Comparison of ENCODE assay signal across 8 cellular contexts in the genomic region with DNA sequence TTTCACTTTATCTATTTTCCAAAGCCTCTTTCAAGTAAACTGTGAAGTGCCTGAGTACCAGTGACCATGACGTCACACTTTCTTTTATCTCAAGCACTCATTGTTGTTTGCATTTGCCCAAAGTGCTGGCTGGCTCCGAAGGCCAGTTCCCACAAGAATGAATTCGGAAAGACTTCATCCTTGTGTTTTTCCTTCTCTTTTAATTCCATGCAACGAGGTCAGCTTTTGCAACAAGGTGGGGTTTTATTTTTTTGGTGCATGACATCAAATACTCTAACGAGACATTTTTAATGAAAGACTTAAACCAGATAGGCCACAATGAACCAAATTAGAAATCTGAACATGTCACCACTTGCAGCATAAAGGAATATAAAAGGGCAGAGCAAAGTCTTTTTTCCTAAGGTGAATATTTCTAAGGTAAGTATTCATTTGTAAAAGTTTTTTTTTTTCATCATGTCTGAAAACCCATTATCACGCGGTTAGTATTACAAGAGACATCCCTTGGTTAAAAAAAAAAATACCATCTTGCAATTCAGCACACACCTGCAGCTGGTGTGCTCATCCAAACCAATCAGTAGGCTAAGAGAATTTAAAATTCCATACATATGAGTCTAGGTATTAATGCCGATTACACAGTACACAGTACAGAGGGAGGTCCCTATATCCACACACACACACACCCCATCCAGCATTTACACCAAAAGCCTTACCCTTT. TPM values are rescaled to one million over a fixed set of nuclear protein-coding genes. Genes with fewer than 3 reads are reported as not detected.
A peak's percentile ranks its signal among the peaks of the same experiment; 100 is the strongest.
DNase-seq lines count a peak whose midpoint lies in the region; ATAC-seq and TF ChIP-seq lines count a peak whose summit lies in the region.

No MANE protein-coding gene starts in this region.

- no CpG with 5 or more reads among the region's 8 CpGs for WGBS in H9 (ENCODE audit: extremely low coverage, insufficient read length, low lambda C conversion rate)

- H3K23ac ChIP-seq in H9 (ENCODE audit: insufficient read length, low read depth, low read length), result no peak overlapping the region

- H3K9me3 Mint-ChIP-seq in H9 (no peaks in the 10 kb centered on the region; a peak in 1 of 5 replicates), T-cell (no peaks in the 10 kb centered on the region)

- H3K27me3 Mint-ChIP-seq in H9 (ENCODE audit: low read depth) (peaks cover 31% of the 10 kb centered on the region), T-cell (no peaks in the 10 kb centered on the region)

- no peaks in the 10 kb centered on the region for H3K79me2 ChIP-seq in H9 (ENCODE audit: insufficient read depth, low read length)

- H4K91ac ChIP-seq in H9 (ENCODE audit: insufficient read length, low read depth, low read length), result no peak overlapping the region

- TF ChIP-seq CTCF in AG10803 (conservative IDR thresholded peaks at IDR 0.05; ENCODE audit: low read length), result no peak
- TF ChIP-seq CTCF in H9 (conservative IDR thresholded peaks at IDR 0.05), result no peak
- no peak for TF ChIP-seq CTCF in fibroblast of the aortic adventitia (IDR thresholded peaks at IDR 0.05; ENCODE audit: insufficient read depth, low read length)

- peak in 1 of 4 experiments; percentile 7 for ATAC-seq in T-cell (replicated peaks in 1 of 4)
- ATAC-seq in HG03439 (IDR thresholded peaks at IDR 0.05; ENCODE audit: unreplicated experiment), result no peak
- no peak for ATAC-seq in GM19397 (IDR thresholded peaks at IDR 0.05; ENCODE audit: unreplicated experiment)

- peaks cover 19% of the 10 kb centered on the region for H3K23me2 ChIP-seq in H9 (ENCODE audit: insufficient read length, low read depth, low read length, poor library complexity, severe bottlenecking)

- H3K9ac ChIP-seq in H9 (ENCODE audit: extremely low read depth, insufficient read length, low read length), result peak overlapping the region; percentile 25

- peaks cover 34 to 39% of the 10 kb centered on the region in 2 experiments for H3K4me1 Mint-ChIP-seq in H9
- peaks cover 45 to 57% (median 46%) of the 10 kb centered on the region in 3 donors for H3K4me1 Mint-ChIP-seq in T-cell

- peak; percentile 56 for DNase-seq in AG10803 (ENCODE audit: low read depth)
- no peak for DNase-seq in H9
- peak in 9 of 34 experiments; percentile 16 to 58 (median 34) for DNase-seq in T-cell
- peak; percentile 86 for DNase-seq in fibroblast of the aortic adventitia (ENCODE audit: low read depth)
- DNase-seq in skeletal muscle cell (ENCODE audit: low read depth), result no peak
- no peak for DNase-seq in NCI-H128 (lab: John Stamatoyannopoulos, UW; ENCODE audit: unreplicated experiment)

- CTCF ChIA-PET in T-cell (lab: Charles Lee), result no interaction called here

- no peak overlapping the region for H2BK120ac ChIP-seq in H9 (ENCODE audit: low read depth, low read length, poor library complexity, severe bottlenecking)

- no peak overlapping the region for H4K5ac ChIP-seq in H9 (ENCODE audit: insufficient read length, low read depth, low read length)

- H3K4ac ChIP-seq in H9 (ENCODE audit: low read depth, low read length), result no peak overlapping the region

- H3K27me3 ChIP-seq in H9 (ENCODE audit: insufficient read depth, low read length), result peaks cover 4% of the 10 kb centered on the region; the same call in 1 of the 2 replicates

- H3K9me3 ChIP-seq in H9 (ENCODE audit: control insufficient read depth, low read depth, low read length), result no peaks in the 10 kb centered on the region

- no peak overlapping the region for H3K14ac ChIP-seq in H9 (ENCODE audit: insufficient read depth, low read length)

- H3K4me3 Mint-ChIP-seq in H9, result peak overlapping the region; percentile 72 to 93
- H3K4me3 Mint-ChIP-seq in T-cell, result peak overlapping the region; percentile 95 to 99 (median 99)

- no peak overlapping the region for H3K27ac ChIP-seq in H9 (ENCODE audit: insufficient read length, low read depth, low read length)

- H3K56ac ChIP-seq in H9 (ENCODE audit: insufficient read length, low read depth, low read length), result no peak overlapping the region

- POLR2A ChIA-PET in T-cell (lab: Charles Lee), result interaction anchor here (0.6 to 2.5 kb wide), 10 partner anchors 40 to 633 kb away, joined by 3 to 23 read pairs (median 4); no protein-coding TSS in a partner anchor

- no peak overlapping the region for H2BK12ac ChIP-seq in H9 (ENCODE audit: insufficient read length, low read depth, low read length)

- no peak overlapping the region for H2AFZ ChIP-seq in H9 (ENCODE audit: low read length)

- H2AK5ac ChIP-seq in H9 (ENCODE audit: insufficient read length, low read length), result no peak overlapping the region

- H3K18ac ChIP-seq in H9 (ENCODE audit: insufficient read length, low read depth, low read length), result no peak overlapping the region

- peak overlapping the region; percentile 97 for H3K4me3 ChIP-seq in AG10803 (ENCODE audit: low read length)
- peak overlapping the region; percentile 94 for H3K4me3 ChIP-seq in fibroblast of the aortic adventitia (ENCODE audit: low read depth, low read length)
- peak overlapping the region; percentile 58 for H3K4me3 ChIP-seq in skeletal muscle cell (ENCODE audit: low read depth, low read length)

- H2BK15ac ChIP-seq in H9 (ENCODE audit: low read depth, low read length), result no peak overlapping the region

- no peaks in the 10 kb centered on the region; the same call in 1 of the 2 replicates for H3K4me1 ChIP-seq in H9 (ENCODE audit: insufficient read depth, low read length)

- H3K27ac Mint-ChIP-seq in H9 (no peak overlapping the region; a peak in 1 of 7 replicates), T-cell (peak overlapping the region; percentile 98 to 99)

- no peak overlapping the region for H2BK5ac ChIP-seq in H9 (ENCODE audit: insufficient read length, low read length)

- no peak overlapping the region for H3T11ph ChIP-seq in H9 (ENCODE audit: low read length)

- H3K36me3 Mint-ChIP-seq in H9 (ENCODE audit: insufficient read depth in 1 of 3, low read depth in 3 of 3) (no peaks in the 10 kb centered on the region; a peak in 2 of 7 replicates), T-cell (peaks cover 41% of the 10 kb centered on the region)

- H4K20me1 ChIP-seq in H9 (ENCODE audit: control insufficient read depth, insufficient read depth, insufficient read length), result peaks cover 2% of the 10 kb centered on the region

- H3K4me2 ChIP-seq in H9 (ENCODE audit: insufficient read depth, insufficient read length, low read length), result peak overlapping the region; percentile 82

- H2BK20ac ChIP-seq in H9 (ENCODE audit: low read depth, low read length, poor library complexity, severe bottlenecking), result no peak overlapping the region

- no peaks in the 10 kb centered on the region for H3K79me1 ChIP-seq in H9 (ENCODE audit: insufficient read depth, low read depth, low read length, poor library complexity, severe bottlenecking)

- no peak overlapping the region for H4K8ac ChIP-seq in H9 (replicated peaks; ENCODE audit: insufficient read length, low read depth, low read length)

RNA-seq across cellular contexts. Expression of a gene that starts 2.4 kb away (rescaled TPM):
- 11.2 and 12.0 TPM in 2 replicates for total RNA-seq in H9 (2021)
- total RNA-seq in T-cell, result 100 to 1,000 TPM; 209 to 424 (median 294) TPM
- total RNA-seq in fibroblast of the aortic adventitia (ENCODE audit: low replicate concordance), result 33.7 and 136 TPM in 2 replicates

Comparison
In these comparisons a context has a peak if more than half of its experiments do, and no peak if none do; other contexts are left out.
1. DNase-seq: peak in AG10803 (single experiment) and fibroblast of the aortic adventitia (single experiment); none in H9 (single experiment), skeletal muscle cell (single experiment) and NCI-H128 (single experiment).
2. H3K27ac Mint-ChIP-seq: peak in T-cell (2 of 2); none in H9 (0 of 3).
3. Peak in every context shown above with its lines, with median percentiles within 50 percentile points of each other: H3K4me3 ChIP-seq.